Comparison of ENCODE assay signal across 11 cellular contexts in genomic region chr19:13804830-13805683, GRCh38. TPM values are rescaled to one million over a fixed set of nuclear protein-coding genes. Genes with fewer than 3 reads are reported as not detected.
DNase-seq lines count a peak whose midpoint lies in the region; ATAC-seq, FAIRE-seq and TF ChIP-seq lines count a peak whose summit lies in the region.
"Had no signal": no experiment of that assay in that cellular context is flagged by ENCODE, and none has a peak within 500 bp of the region (broad histone marks: within the 10 kb centered on the region; RNA-seq: fewer than 3 reads in every experiment).

No MANE protein-coding gene starts in this region.

- no peak overlapping the region for H3K4me2 ChIP-seq in neural progenitor cell

- TF ChIP-seq EP300 in esophagus muscularis mucosa (IDR thresholded peaks at IDR 0.05) = no peak

- TF ChIP-seq CTCF in Calu3 (IDR thresholded peaks at IDR 0.05; ENCODE audit: unreplicated experiment) (no peak), esophagus muscularis mucosa (IDR thresholded peaks at IDR 0.05) (peak; percentile 48 to 64 (median 61)), neural progenitor cell (IDR thresholded peaks at IDR 0.05) (peak; percentile 66)

- H3F3A ChIP-seq in neural progenitor cell (ENCODE audit: low read depth) = peaks cover 3% of the 10 kb centered on the region

- H4K20me1 ChIP-seq in neural progenitor cell (ENCODE audit: low read depth) = peaks cover 12% of the 10 kb centered on the region

- ATAC-seq in GM21619 (IDR thresholded peaks at IDR 0.05; ENCODE audit: unreplicated experiment) = no peak
- ATAC-seq: stimulated activated memory B cell treated with anti-CD40 and anti-IgM and Interleukin-4, amounts not matched to agents 10 μg/mL and 1 μg/mL and 100 μg/mL, for 72 hours had no signal

- H2AFZ ChIP-seq in neural progenitor cell (replicated peaks) = no peak overlapping the region

- H3K27ac ChIP-seq in esophagus muscularis mucosa (replicated peaks in 1 of 4) = no peak overlapping the region
- H3K27ac ChIP-seq in neural progenitor cell = no peak overlapping the region
- no peak overlapping the region for H3K27ac ChIP-seq in small intestine (ENCODE audit: low read depth in 1 of 2, low read length in 1 of 2)

- WGBS in esophagus muscularis mucosa = 94% methylated on average over 12 of the region's 35 CpGs
- WGBS in small intestine, 3 donors = 78 to 89% (median 82%) methylated on average over 34 to 35 of the region's 35 CpGs

- no peak for TF ChIP-seq POLR2A in esophagus muscularis mucosa (IDR thresholded peaks at IDR 0.05; ENCODE audit: low read depth)

- CTCF ChIA-PET in Calu3 (lab: Charles Lee) = interaction anchor here (1.1 kb wide), 1 partner anchor 57 kb away, joined by 4 read pairs; no protein-coding TSS in a partner anchor

- H3K27ac Mint-ChIP-seq in Calu3 (ENCODE audit: unreplicated experiment) (peak overlapping the region; percentile 70), neural progenitor cell (no peak overlapping the region)
- H3K27ac Mint-ChIP-seq: dendritic cell treated with granulocyte-macrophage colony-stimulating factor and Interleukin-4, amounts not matched to agents 40 ng/mL and 50 ng/mL, for 4 days; stimulated activated memory B cell treated with anti-CD40 and anti-IgM and Interleukin-4, amounts not matched to agents 10 μg/mL and 1 μg/mL and 100 μg/mL, for 72 hours had no signal

- no peak for FAIRE-seq in small intestine (lab: Jason Lieb, UNC)

- BruUV-seq in Calu3 (replicated peaks; lab: Mats Ljungman, UMichigan) = no TSS peak

- no peak overlapping the region for H3K4me3 ChIP-seq in esophagus muscularis mucosa
- H3K4me3 ChIP-seq in neural progenitor cell = no peak overlapping the region
- H3K4me3 ChIP-seq in small intestine (ENCODE audit: low read depth in 1 of 2, low read length in 2 of 2) = no peak overlapping the region
- H3K4me3 ChIP-seq: MG63 had no signal

- H3K9me3 ChIP-seq in esophagus muscularis mucosa (no peaks in the 10 kb centered on the region), neural progenitor cell (ENCODE audit: low read depth) (no peaks in the 10 kb centered on the region), small intestine (ENCODE audit: control insufficient read depth, low read depth) (no peaks in the 10 kb centered on the region)
- H3K9me3 ChIP-seq: MG63 had no signal

- H3K27me3 ChIP-seq in esophagus muscularis mucosa (no peaks in the 10 kb centered on the region), neural progenitor cell (no peaks in the 10 kb centered on the region), small intestine (ENCODE audit: control insufficient read depth in 2 of 2, insufficient read depth in 2 of 2, low read length in 2 of 2) (no peaks in the 10 kb centered on the region)
- H3K27me3 ChIP-seq: MG63 had no signal

- H3K4me3 Mint-ChIP-seq in Calu3 (ENCODE audit: low read depth, unreplicated experiment) (no peak overlapping the region), neural progenitor cell (no peak overlapping the region)
- H3K4me3 Mint-ChIP-seq: dendritic cell treated with granulocyte-macrophage colony-stimulating factor and Interleukin-4, amounts not matched to agents 40 ng/mL and 50 ng/mL, for 4 days; stimulated activated memory B cell treated with anti-CD40 and anti-IgM and Interleukin-4, amounts not matched to agents 10 μg/mL and 1 μg/mL and 100 μg/mL, for 72 hours had no signal

- H3K36me3 ChIP-seq in esophagus muscularis mucosa (peaks cover 0 to 50% (median 26%) of the 10 kb centered on the region in 4 donors), neural progenitor cell (no peaks in the 10 kb centered on the region), small intestine (ENCODE audit: control insufficient read depth in 2 of 2, insufficient read depth in 2 of 2, low read length in 2 of 2) (no peaks in the 10 kb centered on the region)

- peaks cover 0 to 11% (median 5%) of the 10 kb centered on the region in 4 donors for H3K4me1 ChIP-seq in esophagus muscularis mucosa
- no peaks in the 10 kb centered on the region for H3K4me1 ChIP-seq in neural progenitor cell
- H3K4me1 ChIP-seq in small intestine (ENCODE audit: control insufficient read depth in 2 of 2, insufficient read depth in 1 of 2, low read depth in 1 of 2, low read length in 1 of 2) = no peaks in the 10 kb centered on the region

- H3K9ac ChIP-seq in neural progenitor cell = no peak overlapping the region

- H3K36me3 Mint-ChIP-seq in Calu3 (ENCODE audit: insufficient read depth, unreplicated experiment) (peaks cover 29% of the 10 kb centered on the region), neural progenitor cell (peaks cover 24% of the 10 kb centered on the region)

- intact Hi-C loops in Calu3 (cut with micrococcal nuclease; ENCODE audit: unreplicated experiment) (no loop called here), esophagus muscularis mucosa (cut with DNase I) (no loop called here)

- no peaks in the 10 kb centered on the region for H3K79me2 ChIP-seq in neural progenitor cell (ENCODE audit: low read depth)

- H3K27me3 Mint-ChIP-seq in Calu3 (ENCODE audit: unreplicated experiment) (no peaks in the 10 kb centered on the region), neural progenitor cell (ENCODE audit: insufficient read depth, low read depth) (peaks cover 3% of the 10 kb centered on the region)
- H3K27me3 Mint-ChIP-seq: dendritic cell treated with granulocyte-macrophage colony-stimulating factor and Interleukin-4, amounts not matched to agents 40 ng/mL and 50 ng/mL, for 4 days; stimulated activated memory B cell treated with anti-CD40 and anti-IgM and Interleukin-4, amounts not matched to agents 10 μg/mL and 1 μg/mL and 100 μg/mL, for 72 hours had no signal

- H3K9me3 Mint-ChIP-seq in Calu3 (ENCODE audit: low read depth, unreplicated experiment) (no peaks in the 10 kb centered on the region), neural progenitor cell (no peaks in the 10 kb centered on the region)
- H3K9me3 Mint-ChIP-seq: dendritic cell treated with granulocyte-macrophage colony-stimulating factor and Interleukin-4, amounts not matched to agents 40 ng/mL and 50 ng/mL, for 4 days; stimulated activated memory B cell treated with anti-CD40 and anti-IgM and Interleukin-4, amounts not matched to agents 10 μg/mL and 1 μg/mL and 100 μg/mL, for 72 hours had no signal

- H3K4me1 Mint-ChIP-seq in Calu3 (ENCODE audit: low read depth, unreplicated experiment) (peaks cover 8% of the 10 kb centered on the region), neural progenitor cell (no peaks in the 10 kb centered on the region)
- H3K4me1 Mint-ChIP-seq: stimulated activated memory B cell treated with anti-CD40 and anti-IgM and Interleukin-4, amounts not matched to agents 10 μg/mL and 1 μg/mL and 100 μg/mL, for 72 hours had no signal

- no peak for DNase-seq in Calu3
- peak; percentile 30 for DNase-seq in NCI-H69 (lab: John Stamatoyannopoulos, UW)
- DNase-seq in esophagus muscularis mucosa (ENCODE audit: extremely low spot score) = no peak
- peak; percentile 76 for DNase-seq in neural progenitor cell (ENCODE audit: low spot score)
- DNase-seq in MV-4-11 (lab: John Stamatoyannopoulos, UW) = no peak
- no peak for DNase-seq in NK-92 treated with Interleukin-12 subunit alpha and Interleukin-12 subunit beta, amount 100 ng/mL, for 24 hours (lab: John Stamatoyannopoulos, UW)
- no peak for DNase-seq in small intestine
- DNase-seq: MG63 had no signal

RNA-seq across cellular contexts. Expression of gene ZSWIM4, which starts 9.8 kb away (rescaled TPM):
- 10.7 and 11.5 TPM in 2 replicates for total RNA-seq in Calu3 (2022)
- total RNA-seq in esophagus muscularis mucosa = 10 to 100 TPM in 1 of 4 donors, 1 to 10 TPM in 3; 5.3 to 11.6 (median 7.8) TPM
- total RNA-seq in neural progenitor cell (ENCODE audit: low replicate concordance) = 6.7 and 20.4 TPM in 2 replicates
- polyA plus RNA-seq in small intestine = 1 to 10 TPM in 2 of 3 donors, under 1 TPM in 1; 0.45 to 2.3 (median 1.4) TPM

RNA-seq across cellular contexts. Expression of gene C19orf53, which starts 30.8 kb away (rescaled TPM):
- total RNA-seq in Calu3 (2022) = 59.4 and 66.4 TPM in 2 replicates
- total RNA-seq in esophagus muscularis mucosa = 100 to 1,000 TPM in 2 of 4 donors, 10 to 100 TPM in 2; 87.4 to 168 (median 104) TPM
- total RNA-seq in neural progenitor cell (ENCODE audit: low replicate concordance) = 88.2 and 95.6 TPM in 2 replicates
- polyA plus RNA-seq in small intestine = 100 to 1,000 TPM; 115 to 126 (median 121) TPM

RNA-seq across cellular contexts. Expression of gene MRI1, which starts 40.7 kb away (rescaled TPM):
- total RNA-seq in Calu3 (2022) = 30.2 and 32.6 TPM in 2 replicates
- total RNA-seq in esophagus muscularis mucosa = 10 to 100 TPM; 28.2 to 60.2 (median 38.5) TPM
- 6.3 and 22.5 TPM in 2 replicates for total RNA-seq in neural progenitor cell (ENCODE audit: low replicate concordance)
- 10 to 100 TPM; 12.3 to 19.0 (median 12.7) TPM for polyA plus RNA-seq in small intestine

Comparison
In these comparisons a context has a peak if more than half of its experiments do, and no peak if none do; other contexts are left out.
1. DNase-seq: peak in NCI-H69 (single experiment) and neural progenitor cell (single experiment); none in Calu3 (single experiment), esophagus muscularis mucosa (single experiment), MV-4-11 (single experiment), NK-92 treated with Interleukin-12 subunit alpha and Interleukin-12 subunit beta, amount 100 ng/mL, for 24 hours (single experiment) and small intestine (single experiment).